ENCODE assay signal across 1 cellular context in the genomic region with DNA sequence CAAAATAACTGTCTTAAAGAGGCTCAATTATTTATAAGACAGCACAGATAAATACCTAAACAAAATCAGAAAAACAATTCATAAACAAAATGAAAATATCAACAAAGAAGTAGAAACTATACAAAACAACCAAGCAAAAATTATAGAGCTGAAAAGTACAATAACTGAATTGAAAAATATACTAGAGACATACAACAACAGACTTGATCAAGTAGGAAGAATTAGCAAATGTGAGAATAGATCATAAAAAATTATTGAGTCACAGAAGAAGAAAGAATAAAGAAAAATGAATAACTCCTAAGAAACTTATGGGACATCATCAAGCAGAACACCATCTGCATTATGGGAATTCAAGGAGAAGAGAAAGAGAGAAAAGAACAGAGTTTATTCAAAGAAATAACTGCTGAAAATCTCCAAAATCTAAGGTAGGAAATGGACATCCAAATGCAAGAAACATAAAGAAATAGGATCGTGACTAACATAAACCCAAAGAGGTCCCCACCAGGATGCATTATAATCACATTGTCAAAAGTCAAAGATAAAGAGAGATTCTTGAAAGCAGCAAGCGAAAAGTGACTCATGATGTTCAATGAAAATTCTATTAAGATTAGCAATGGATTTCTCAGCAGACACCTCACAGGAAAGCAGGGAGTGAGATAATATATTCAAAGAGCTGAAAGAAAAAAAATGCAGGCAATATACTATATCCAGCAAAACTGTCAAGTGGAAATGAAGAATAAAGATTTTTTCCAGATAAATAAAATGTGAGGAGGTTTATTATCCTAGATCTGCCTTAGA.
TF ChIP-seq lines count a peak whose summit lies in the region.

No MANE protein-coding gene starts in this region.

TF ChIP-seq in WTC11, 78 proteins besides CTCF, POLR2A, EP300 and RAD21 (continued from another document):
- TF ChIP-seq, protein P1, sequence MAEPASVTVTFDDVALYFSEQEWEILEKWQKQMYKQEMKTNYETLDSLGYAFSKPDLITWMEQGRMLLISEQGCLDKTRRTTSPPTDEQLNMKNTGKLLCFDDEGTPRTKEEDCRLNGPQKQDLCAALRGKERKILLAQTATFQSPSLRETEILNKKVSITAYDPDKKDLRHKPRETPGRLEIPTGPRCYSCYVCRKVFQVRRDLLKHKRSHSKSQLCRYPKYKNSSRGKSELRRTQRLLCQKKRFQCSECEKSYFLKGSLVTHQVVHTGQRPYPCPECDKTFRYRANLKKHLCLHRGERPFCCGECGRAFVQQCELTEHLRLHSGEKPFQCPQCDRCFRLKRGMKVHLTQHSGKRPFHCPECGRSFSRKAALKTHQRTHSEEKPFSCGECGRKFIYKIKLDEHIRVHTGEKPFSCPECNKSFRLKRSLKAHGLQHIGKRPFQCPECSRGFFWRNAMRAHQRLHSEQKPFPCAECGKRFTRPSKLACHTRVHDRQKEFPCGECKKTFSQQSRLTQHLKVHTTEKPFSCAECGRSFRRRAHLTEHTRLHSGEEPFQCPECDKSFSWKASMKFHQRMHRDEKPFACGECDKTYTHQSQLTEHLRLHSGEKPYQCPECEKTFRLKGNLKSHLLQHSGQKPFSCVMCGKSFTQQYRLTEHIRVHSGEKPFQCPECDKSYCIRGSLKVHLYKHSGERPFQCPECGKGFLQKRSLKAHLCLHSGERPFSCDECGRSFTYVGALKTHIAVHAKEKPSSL (CRISPR knock-in tag; conservative IDR thresholded peaks at IDR 0.05), result no peak
- no peak for TF ChIP-seq NR1H2 (CRISPR knock-in tag; IDR thresholded peaks at IDR 0.05)
- TF ChIP-seq, protein P2, sequence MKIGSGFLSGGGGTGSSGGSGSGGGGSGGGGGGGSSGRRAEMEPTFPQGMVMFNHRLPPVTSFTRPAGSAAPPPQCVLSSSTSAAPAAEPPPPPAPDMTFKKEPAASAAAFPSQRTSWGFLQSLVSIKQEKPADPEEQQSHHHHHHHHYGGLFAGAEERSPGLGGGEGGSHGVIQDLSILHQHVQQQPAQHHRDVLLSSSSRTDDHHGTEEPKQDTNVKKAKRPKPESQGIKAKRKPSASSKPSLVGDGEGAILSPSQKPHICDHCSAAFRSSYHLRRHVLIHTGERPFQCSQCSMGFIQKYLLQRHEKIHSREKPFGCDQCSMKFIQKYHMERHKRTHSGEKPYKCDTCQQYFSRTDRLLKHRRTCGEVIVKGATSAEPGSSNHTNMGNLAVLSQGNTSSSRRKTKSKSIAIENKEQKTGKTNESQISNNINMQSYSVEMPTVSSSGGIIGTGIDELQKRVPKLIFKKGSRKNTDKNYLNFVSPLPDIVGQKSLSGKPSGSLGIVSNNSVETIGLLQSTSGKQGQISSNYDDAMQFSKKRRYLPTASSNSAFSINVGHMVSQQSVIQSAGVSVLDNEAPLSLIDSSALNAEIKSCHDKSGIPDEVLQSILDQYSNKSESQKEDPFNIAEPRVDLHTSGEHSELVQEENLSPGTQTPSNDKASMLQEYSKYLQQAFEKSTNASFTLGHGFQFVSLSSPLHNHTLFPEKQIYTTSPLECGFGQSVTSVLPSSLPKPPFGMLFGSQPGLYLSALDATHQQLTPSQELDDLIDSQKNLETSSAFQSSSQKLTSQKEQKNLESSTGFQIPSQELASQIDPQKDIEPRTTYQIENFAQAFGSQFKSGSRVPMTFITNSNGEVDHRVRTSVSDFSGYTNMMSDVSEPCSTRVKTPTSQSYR (CRISPR knock-in tag; IDR thresholded peaks at IDR 0.05), result no peak
- TF ChIP-seq RELA (CRISPR knock-in tag; IDR thresholded peaks at IDR 0.05; ENCODE audit: borderline replicate concordance), result no peak
- no peak for TF ChIP-seq HMGA2 (CRISPR knock-in tag; IDR thresholded peaks at IDR 0.05)
- no peak for TF ChIP-seq TP53 (CRISPR knock-in tag; IDR thresholded peaks at IDR 0.05)
- TF ChIP-seq, protein P3, sequence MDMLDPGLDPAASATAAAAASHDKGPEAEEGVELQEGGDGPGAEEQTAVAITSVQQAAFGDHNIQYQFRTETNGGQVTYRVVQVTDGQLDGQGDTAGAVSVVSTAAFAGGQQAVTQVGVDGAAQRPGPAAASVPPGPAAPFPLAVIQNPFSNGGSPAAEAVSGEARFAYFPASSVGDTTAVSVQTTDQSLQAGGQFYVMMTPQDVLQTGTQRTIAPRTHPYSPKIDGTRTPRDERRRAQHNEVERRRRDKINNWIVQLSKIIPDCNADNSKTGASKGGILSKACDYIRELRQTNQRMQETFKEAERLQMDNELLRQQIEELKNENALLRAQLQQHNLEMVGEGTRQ (CRISPR knock-in tag; IDR thresholded peaks at IDR 0.05), result no peak
- TF ChIP-seq ZNF219 (CRISPR knock-in tag; IDR thresholded peaks at IDR 0.05; ENCODE audit: borderline replicate concordance), result no peak
